ENCODE assay signal across 19 cellular contexts in the genomic region with DNA sequence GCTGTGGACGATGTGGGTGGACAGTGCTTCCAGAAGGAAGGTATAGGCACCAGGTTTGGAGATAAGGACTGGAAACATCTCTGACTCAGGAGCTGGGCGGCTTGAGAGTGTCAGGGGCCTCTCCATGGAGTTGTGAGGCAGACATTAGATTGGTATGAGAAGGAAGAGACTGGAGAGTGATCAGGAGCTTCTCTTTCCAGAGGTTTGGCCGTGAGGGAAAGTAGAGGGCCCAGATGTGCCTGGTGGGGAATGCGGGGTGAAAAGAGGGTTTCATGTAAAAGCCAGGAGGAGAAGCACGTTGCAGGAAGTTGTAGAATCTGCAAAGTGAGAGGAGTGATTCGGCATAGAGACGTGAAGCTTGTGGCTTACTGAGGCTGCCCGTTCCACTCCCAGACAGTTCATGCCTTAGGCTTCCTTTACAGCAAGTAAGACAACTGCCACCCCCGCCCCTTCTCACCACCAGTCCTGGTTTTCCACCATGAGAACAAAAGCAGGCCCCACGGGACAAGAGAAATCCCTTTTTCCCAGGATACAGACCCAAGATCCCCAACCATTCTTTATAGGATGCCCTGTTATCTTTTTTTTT.
"Had no signal": no experiment of that assay in that cellular context is flagged by ENCODE, and none has a peak within 500 bp of the region (broad histone marks: within the 10 kb centered on the region; RNA-seq: fewer than 3 reads in every experiment).

No MANE protein-coding gene starts in this region.

- H2AFZ ChIP-seq: parathyroid adenoma had no signal

- DNase-seq: effector CD4-positive, alpha-beta T cell; foreskin melanocyte; heart right ventricle; hypothalamus; left cardiac atrium; left ventricle myocardium inferior; lower lobe of right lung; mesenchymal stem cell; psoas muscle; retina; stimulated activated CD4-positive, alpha-beta T cell treated with anti-CD3 and anti-CD28 coated beads, Interleukin-12 subunit alpha, Interleukin-12 subunit beta, amount 100 ng/mL, for 4 hours; stimulated activated naive CD4-positive, alpha-beta T cell; stomach; substantia nigra; transverse colon had no signal

- H3K27me3 ChIP-seq: right lobe of liver had no signal

- H3K36me3 ChIP-seq: heart right ventricle, left ventricle myocardium inferior, lower lobe of right lung, right lobe of liver, stomach, thoracic aorta, transverse colon had no signal

- H3K79me2 ChIP-seq: parathyroid adenoma had no signal

- H3K9ac ChIP-seq: parathyroid adenoma had no signal

- H3K4me3 ChIP-seq: coronary artery, heart right ventricle, left ventricle myocardium inferior, lower lobe of right lung, psoas muscle, right lobe of liver, stomach, thoracic aorta, transverse colon had no signal

- H3K27ac ChIP-seq: coronary artery, heart right ventricle, left ventricle myocardium inferior, lower lobe of right lung, parathyroid adenoma, psoas muscle, right lobe of liver, stomach, thoracic aorta, transverse colon had no signal

- H3K9me3 ChIP-seq: heart right ventricle, left ventricle myocardium inferior, lower lobe of right lung, psoas muscle, right lobe of liver, stomach, thoracic aorta, transverse colon had no signal

- ATAC-seq: heart right ventricle, left cardiac atrium, lower lobe of right lung, psoas muscle had no signal

- H3K4me1 ChIP-seq: heart right ventricle, left ventricle myocardium inferior, lower lobe of right lung, parathyroid adenoma, psoas muscle, right lobe of liver, stomach, transverse colon had no signal
